ENCODE assay signal across 21 cellular contexts in the genomic region with DNA sequence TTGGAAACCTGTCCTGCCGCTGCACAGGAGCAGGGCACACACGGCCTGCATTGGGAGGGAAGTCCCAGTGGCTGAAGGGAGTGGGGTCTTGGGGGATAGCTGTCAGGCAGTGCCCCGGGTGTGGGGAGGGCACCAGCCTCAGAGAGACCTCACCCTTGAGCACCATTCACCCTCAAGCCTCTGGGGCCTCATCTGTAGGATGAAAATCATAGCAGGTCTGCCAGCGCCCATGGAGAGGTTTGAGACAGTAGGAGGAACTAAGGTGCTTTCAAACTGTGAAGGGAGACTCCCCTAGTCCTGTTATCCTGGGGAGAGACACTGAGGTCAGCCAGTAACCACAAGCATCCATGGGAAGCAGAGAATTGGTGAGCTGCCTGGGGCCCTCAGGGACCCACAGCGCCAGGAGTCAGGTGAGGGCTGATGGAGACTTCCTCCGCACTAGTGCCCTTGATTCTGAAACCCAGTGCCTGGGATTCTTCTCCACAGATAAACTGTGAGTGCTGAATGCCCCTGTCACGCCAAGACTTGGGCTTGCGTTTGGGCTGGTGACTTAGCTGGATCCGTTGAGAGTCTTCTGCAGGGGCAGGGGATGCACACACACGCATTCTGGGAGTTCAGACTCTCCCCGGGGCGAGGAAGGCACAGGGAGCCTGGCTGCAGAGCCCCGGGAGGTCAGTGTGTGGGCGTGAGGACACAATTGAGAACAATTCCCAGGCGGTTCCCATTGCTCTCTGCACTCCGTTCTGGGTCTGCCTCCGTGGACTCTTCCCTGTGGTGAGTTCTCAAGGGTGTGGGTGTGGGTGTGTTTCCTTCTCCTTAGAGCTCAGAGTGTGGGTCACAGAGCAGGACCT. TPM values are rescaled to one million over a fixed set of nuclear protein-coding genes. Genes with fewer than 3 reads are reported as not detected.
DNase-seq lines count a peak whose midpoint lies in the region; ATAC-seq and TF ChIP-seq lines count a peak whose summit lies in the region.
"Had no signal": no experiment of that assay in that cellular context is flagged by ENCODE, and none has a peak within 500 bp of the region (broad histone marks: within the 10 kb centered on the region; RNA-seq: fewer than 3 reads in every experiment).

No MANE protein-coding gene starts in this region.

- intact Hi-C loops in esophagus muscularis mucosa (cut with DNase I) (no loop called here), mucosa of descending colon (cut with DNase I, micrococcal nuclease) (no loop called here)

- no peak for ATAC-seq in activated CD8-positive, alpha-beta memory T cell treated with anti-CD3 and anti-CD28 coated beads, Interleukin-2, amount 10 ng/mL, durations not matched to agents 7 days and 5 days
- ATAC-seq in mucosa of descending colon = peak; percentile 66
- ATAC-seq in GM21786 (IDR thresholded peaks at IDR 0.05; ENCODE audit: unreplicated experiment) = no peak
- ATAC-seq in GM18519 (IDR thresholded peaks at IDR 0.05; ENCODE audit: low FRiP score, unreplicated experiment) = no peak
- ATAC-seq: activated naive CD4-positive, alpha-beta T cell treated with anti-CD3 and anti-CD28 coated beads, Interleukin-2, amount 50 U/mL, for 72 hours; stimulated activated naive B cell treated with anti-CD40 and anti-IgM and Interleukin-4, amounts not matched to agents 10 μg/mL and 1 μg/mL and 100 μg/mL, for 72 hours had no signal

- H3K9me3 Mint-ChIP-seq in activated CD8-positive, alpha-beta memory T cell treated with anti-CD3 and anti-CD28 coated beads, Interleukin-2, amount 10 ng/mL, durations not matched to agents 7 days and 5 days (ENCODE audit: low read depth) = no peaks in the 10 kb centered on the region
- H3K9me3 Mint-ChIP-seq in type B pancreatic cell = no peaks in the 10 kb centered on the region
- H3K9me3 Mint-ChIP-seq: activated naive CD4-positive, alpha-beta T cell treated with anti-CD3 and anti-CD28 coated beads, Interleukin-2, amount 50 U/mL, for 72 hours; CD8-positive, alpha-beta memory T cell; stimulated activated naive B cell treated with anti-CD40 and anti-IgM and Interleukin-4, amounts not matched to agents 10 μg/mL and 1 μg/mL and 100 μg/mL, for 72 hours had no signal

- DNase-seq in activated CD8-positive, alpha-beta memory T cell treated with anti-CD3 and anti-CD28 coated beads for 24 hours = peak; percentile 38
- no peak for DNase-seq in activated CD8-positive, alpha-beta memory T cell treated with anti-CD3 and anti-CD28 coated beads, Interleukin-2, amount 10 ng/mL, durations not matched to agents 7 days and 5 days
- peak; percentile 88 for DNase-seq in esophagus muscularis mucosa (ENCODE audit: extremely low spot score)
- DNase-seq in mucosa of descending colon = no peak
- DNase-seq in type B pancreatic cell (ENCODE audit: extremely low spot score, unreplicated experiment) = peak; percentile 56
- DNase-seq in amygdala (lab: John Stamatoyannopoulos, UW) = no peak
- DNase-seq: CD8-positive, alpha-beta memory T cell; DND-41; glutamatergic neuron; NCI-H2081 treated with DMSO at 0.1 percent for 48 hours; NCI-H510A treated with DMSO at 0.1 percent for 48 hours; ovary; RPMI8226; stimulated activated naive B cell treated with anti-CD40 and anti-IgM and Interleukin-4, amounts not matched to agents 10 μg/mL and 1 μg/mL and 100 μg/mL, for 72 hours had no signal

- H3K4me3 ChIP-seq in esophagus muscularis mucosa (no peak overlapping the region), mucosa of descending colon (no peak overlapping the region)
- H3K4me3 ChIP-seq: lung, ovary, tibial nerve had no signal

- CTCF ChIA-PET in activated CD8-positive, alpha-beta memory T cell treated with anti-CD3 and anti-CD28 coated beads, Interleukin-2, amount 10 ng/mL, durations not matched to agents 7 days and 5 days (lab: Charles Lee) = no interaction called here

- no peak overlapping the region for H3K4me3 Mint-ChIP-seq in activated CD8-positive, alpha-beta memory T cell treated with anti-CD3 and anti-CD28 coated beads, Interleukin-2, amount 10 ng/mL, durations not matched to agents 7 days and 5 days
- no peak overlapping the region for H3K4me3 Mint-ChIP-seq in type B pancreatic cell
- H3K4me3 Mint-ChIP-seq: CD8-positive, alpha-beta memory T cell; stimulated activated naive B cell treated with anti-CD40 and anti-IgM and Interleukin-4, amounts not matched to agents 10 μg/mL and 1 μg/mL and 100 μg/mL, for 72 hours had no signal

- H3K36me3 Mint-ChIP-seq in activated CD8-positive, alpha-beta memory T cell treated with anti-CD3 and anti-CD28 coated beads, Interleukin-2, amount 10 ng/mL, durations not matched to agents 7 days and 5 days = no peaks in the 10 kb centered on the region
- no peaks in the 10 kb centered on the region for H3K36me3 Mint-ChIP-seq in type B pancreatic cell
- H3K36me3 Mint-ChIP-seq: activated naive CD4-positive, alpha-beta T cell treated with anti-CD3 and anti-CD28 coated beads, Interleukin-2, amount 50 U/mL, for 72 hours; CD8-positive, alpha-beta memory T cell; stimulated activated naive B cell treated with anti-CD40 and anti-IgM and Interleukin-4, amounts not matched to agents 10 μg/mL and 1 μg/mL and 100 μg/mL, for 72 hours had no signal

- H3K4me1 ChIP-seq in esophagus muscularis mucosa (peaks cover 0 to 16% (median 11%) of the 10 kb centered on the region in 4 donors), mucosa of descending colon (ENCODE audit: low read depth) (no peaks in the 10 kb centered on the region)

- no peaks in the 10 kb centered on the region for H3K4me1 Mint-ChIP-seq in activated CD8-positive, alpha-beta memory T cell treated with anti-CD3 and anti-CD28 coated beads, Interleukin-2, amount 10 ng/mL, durations not matched to agents 7 days and 5 days
- no peaks in the 10 kb centered on the region for H3K4me1 Mint-ChIP-seq in type B pancreatic cell (ENCODE audit: unreplicated experiment)
- H3K4me1 Mint-ChIP-seq: CD8-positive, alpha-beta memory T cell; stimulated activated naive B cell treated with anti-CD40 and anti-IgM and Interleukin-4, amounts not matched to agents 10 μg/mL and 1 μg/mL and 100 μg/mL, for 72 hours had no signal

- no peaks in the 10 kb centered on the region for H3K36me3 ChIP-seq in esophagus muscularis mucosa
- H3K36me3 ChIP-seq in mucosa of descending colon (ENCODE audit: low read depth) = no peaks in the 10 kb centered on the region
- H3K36me3 ChIP-seq: ovary, tibial nerve had no signal

- TF ChIP-seq POLR2A in esophagus muscularis mucosa (IDR thresholded peaks at IDR 0.05; ENCODE audit: low read depth) = no peak

- TF ChIP-seq CTCF in esophagus muscularis mucosa (IDR thresholded peaks at IDR 0.05) (no peak), mucosa of descending colon (IDR thresholded peaks at IDR 0.05) (no peak), type B pancreatic cell (conservative IDR thresholded peaks at IDR 0.05) (no peak)

- 87% methylated on average over 15 of the region's 17 CpGs for WGBS in esophagus muscularis mucosa

- no peak for TF ChIP-seq EP300 in esophagus muscularis mucosa (IDR thresholded peaks at IDR 0.05)

- H3K27ac Mint-ChIP-seq in activated CD8-positive, alpha-beta memory T cell treated with anti-CD3 and anti-CD28 coated beads, Interleukin-2, amount 10 ng/mL, durations not matched to agents 7 days and 5 days = no peak overlapping the region
- no peak overlapping the region for H3K27ac Mint-ChIP-seq in type B pancreatic cell
- H3K27ac Mint-ChIP-seq: activated naive CD4-positive, alpha-beta T cell treated with anti-CD3 and anti-CD28 coated beads, Interleukin-2, amount 50 U/mL, for 72 hours; CD8-positive, alpha-beta memory T cell; stimulated activated naive B cell treated with anti-CD40 and anti-IgM and Interleukin-4, amounts not matched to agents 10 μg/mL and 1 μg/mL and 100 μg/mL, for 72 hours had no signal

- H3K27ac ChIP-seq in esophagus muscularis mucosa (replicated peaks in 1 of 4) = peak overlapping the region in 1 of 4 donors; percentile 46
- H3K27ac ChIP-seq: 22Rv1, ovary had no signal

- H3K27me3 ChIP-seq in esophagus muscularis mucosa = no peaks in the 10 kb centered on the region
- H3K27me3 ChIP-seq: ovary, tibial nerve had no signal

- peaks cover under 1% of the 10 kb centered on the region for H3K27me3 Mint-ChIP-seq in activated CD8-positive, alpha-beta memory T cell treated with anti-CD3 and anti-CD28 coated beads, Interleukin-2, amount 10 ng/mL, durations not matched to agents 7 days and 5 days
- H3K27me3 Mint-ChIP-seq in type B pancreatic cell = peaks cover 7% of the 10 kb centered on the region
- H3K27me3 Mint-ChIP-seq: CD8-positive, alpha-beta memory T cell had no signal

- H3K9me3 ChIP-seq in esophagus muscularis mucosa (no peaks in the 10 kb centered on the region), mucosa of descending colon (no peaks in the 10 kb centered on the region)
- H3K9me3 ChIP-seq: ovary, tibial nerve had no signal

RNA-seq across cellular contexts. Expression of a gene that starts 37.8 kb away (rescaled TPM):
- not detected for total RNA-seq in activated CD8-positive, alpha-beta memory T cell treated with anti-CD3 and anti-CD28 coated beads, Interleukin-2, amount 10 ng/mL, durations not matched to agents 7 days and 5 days
- total RNA-seq in esophagus muscularis mucosa (10 to 100 TPM in 3 of 4 donors, 1 to 10 TPM in 1; 8.3 to 17.6 (median 13.8) TPM), mucosa of descending colon (10 to 100 TPM; 34.3 to 72.2 (median 67.7) TPM), type B pancreatic cell (ENCODE audit: low replicate concordance) (3.4 and 3.8 TPM in 2 replicates)
- total RNA-seq: activated naive CD4-positive, alpha-beta T cell treated with anti-CD3 and anti-CD28 coated beads, Interleukin-2, amount 50 U/mL, for 72 hours; CD8-positive, alpha-beta memory T cell; myocyte had no signal

Comparison
In these comparisons a context has a peak if more than half of its experiments do, and no peak if none do; other contexts are left out.
1. DNase-seq: peak in activated CD8-positive, alpha-beta memory T cell treated with anti-CD3 and anti-CD28 coated beads for 24 hours (single experiment), esophagus muscularis mucosa (single experiment) and type B pancreatic cell (single experiment); none in activated CD8-positive, alpha-beta memory T cell treated with anti-CD3 and anti-CD28 coated beads, Interleukin-2, amount 10 ng/mL, durations not matched to agents 7 days and 5 days (single experiment), mucosa of descending colon (0 of 3) and amygdala (0 of 56).